In genomic region chr19:49331616-49332055, GRCh38 we compare ENCODE assay signal across 10 cellular contexts. TPM values are rescaled to one million over a fixed set of nuclear protein-coding genes. Genes with fewer than 3 reads are reported as not detected.
DNase-seq lines count a peak whose midpoint lies in the region; ATAC-seq, FAIRE-seq and TF ChIP-seq lines count a peak whose summit lies in the region.
"Had no signal": no experiment of that assay in that cellular context is flagged by ENCODE, and none has a peak within 500 bp of the region (broad histone marks: within the 10 kb centered on the region; RNA-seq: fewer than 3 reads in every experiment).

No MANE protein-coding gene starts in this region.

- H3K27me3 ChIP-seq in PC-3 (ENCODE audit: low read length), result no peaks in the 10 kb centered on the region
- H3K27me3 ChIP-seq: breast epithelium, suprapubic skin had no signal

- no peak overlapping the region for H3K4me3 ChIP-seq in PC-3 (ENCODE audit: low read length)
- H3K4me3 ChIP-seq: breast epithelium, suprapubic skin had no signal

- H3K27ac ChIP-seq in PC-3 (ENCODE audit: low read length), result no peak overlapping the region
- H3K27ac ChIP-seq: breast epithelium, suprapubic skin had no signal

- intact Hi-C loops in PC-3 (cut with micrococcal nuclease), result no loop called here

- CTCF ChIA-PET in PC-3 (lab: Charles Lee), result no interaction called here

- no peak for FAIRE-seq in frontal cortex (lab: Jason Lieb, UNC)

- no peak overlapping the region for H2AFZ ChIP-seq in PC-3 (ENCODE audit: low read length)

- no peaks in the 10 kb centered on the region for H3K27me3 Mint-ChIP-seq in activated T-cell treated with anti-CD3 and anti-CD28 coated beads, Interleukin-2, amount 50 U/mL, for 72 hours (ENCODE audit: low read depth)

- H3K4me3 Mint-ChIP-seq in activated T-cell treated with anti-CD3 and anti-CD28 coated beads, Interleukin-2, amount 50 U/mL, for 72 hours, result peak overlapping the region; percentile 71 to 89

- H3K4me1 Mint-ChIP-seq in activated T-cell treated with anti-CD3 and anti-CD28 coated beads, Interleukin-2, amount 50 U/mL, for 72 hours (ENCODE audit: low read depth), result peaks cover 86% of the 10 kb centered on the region

- H3K4me1 ChIP-seq in PC-3 (ENCODE audit: insufficient read depth, low read length), result no peaks in the 10 kb centered on the region
- H3K4me1 ChIP-seq: breast epithelium, suprapubic skin had no signal

- no peak overlapping the region for H3K4me2 ChIP-seq in PC-3 (ENCODE audit: low read length)

- no peak for TF ChIP-seq CTCF in PC-3 (conservative IDR thresholded peaks at IDR 0.05; ENCODE audit: low read depth, low read length)

- no peaks in the 10 kb centered on the region for H3F3A ChIP-seq in PC-3 (ENCODE audit: low read length, unreplicated experiment)

- no peaks in the 10 kb centered on the region for H3K79me2 ChIP-seq in PC-3 (ENCODE audit: low read length)

- peaks cover 7 to 9% of the 10 kb centered on the region in 2 donors for H3K36me3 Mint-ChIP-seq in activated T-cell treated with anti-CD3 and anti-CD28 coated beads, Interleukin-2, amount 50 U/mL, for 72 hours (ENCODE audit: insufficient read depth in 2 of 2)

- peak overlapping the region; percentile 43 for H3K27ac Mint-ChIP-seq in activated T-cell treated with anti-CD3 and anti-CD28 coated beads, Interleukin-2, amount 50 U/mL, for 72 hours

- DNase-seq in NCI-H1436 (lab: John Stamatoyannopoulos, UW), result peak; percentile 22
- DNase-seq in NCI-H1436 treated with DMSO at 0.1 percent for 48 hours (lab: John Stamatoyannopoulos, UW), result no peak
- peak; percentile 55 for DNase-seq in PC-3
- peak; percentile 71 to 75 for DNase-seq in activated T-cell treated with anti-CD3 and anti-CD28 coated beads, Interleukin-2, amount 50 U/mL, for 72 hours
- DNase-seq in frontal cortex (ENCODE audit: low spot score in 2 of 2), result peak; percentile 35 to 44
- DNase-seq in stimulated activated CD4-positive, alpha-beta T cell treated with anti-CD3 and anti-CD28 coated beads, Interleukin-12 subunit alpha, Interleukin-12 subunit beta, amount 100 ng/mL, for 24 hours (ENCODE audit: low read depth in 2 of 2), result peak; percentile 22 to 39
- no peak for DNase-seq in NK-92 (lab: John Stamatoyannopoulos, UW; ENCODE audit: unreplicated experiment)

- ATAC-seq in HG03108 (IDR thresholded peaks at IDR 0.05; ENCODE audit: unreplicated experiment) (peak; percentile 35), PC-3 (peak; percentile 69; the same call in 1 of the 2 replicates)
- ATAC-seq in activated T-cell treated with anti-CD3 and anti-CD28 coated beads, Interleukin-2, amount 50 U/mL, for 72 hours (replicated peaks in 1 of 2), result peak; percentile 81 to 86

- no peaks in the 10 kb centered on the region for H3K9me2 ChIP-seq in PC-3 (replicated peaks; ENCODE audit: low read length)

- H3K9me3 ChIP-seq in PC-3 (ENCODE audit: low read length), result no peaks in the 10 kb centered on the region
- H3K9me3 ChIP-seq: breast epithelium, suprapubic skin had no signal

- no peaks in the 10 kb centered on the region for H3K36me3 ChIP-seq in PC-3 (ENCODE audit: low read depth, low read length)
- H3K36me3 ChIP-seq: breast epithelium, suprapubic skin had no signal

- no peaks in the 10 kb centered on the region for H4K20me1 ChIP-seq in PC-3 (ENCODE audit: low read length)

- no TSS peak for BruUV-seq in PC-3 (replicated peaks; lab: Mats Ljungman, UMichigan)

- POLR2A ChIA-PET in PC-3 (lab: Charles Lee; ENCODE audit: unreplicated experiment), result interaction anchor here (0.5 to 0.7 kb wide), 3 partner anchors 8 to 150 kb away, joined by 3 to 11 read pairs (median 9); no protein-coding TSS in a partner anchor

- H3K9me3 Mint-ChIP-seq in activated T-cell treated with anti-CD3 and anti-CD28 coated beads, Interleukin-2, amount 50 U/mL, for 72 hours, result no peaks in the 10 kb centered on the region

- no peak overlapping the region for H3K9ac ChIP-seq in PC-3 (ENCODE audit: low read length)

RNA-seq across cellular contexts. Expression of gene CD37, which starts 3.6 kb away (rescaled TPM):
- not detected in 2 replicates for total RNA-seq in PC-3 (2014; rRNA removed)
- 100 to 1,000 TPM; 248 to 262 TPM for total RNA-seq in activated T-cell treated with anti-CD3 and anti-CD28 coated beads, Interleukin-2, amount 50 U/mL, for 72 hours
- total RNA-seq in frontal cortex, result 0.82 TPM

RNA-seq across cellular contexts. Expression of gene SLC6A16, which starts 6.6 kb away (rescaled TPM):
- total RNA-seq in PC-3 (2014; rRNA removed) (not detected in 2 replicates), frontal cortex (not detected)
- 1 to 10 TPM; 2.0 to 3.0 TPM for total RNA-seq in activated T-cell treated with anti-CD3 and anti-CD28 coated beads, Interleukin-2, amount 50 U/mL, for 72 hours

RNA-seq across cellular contexts. Expression of gene TEAD2, which starts 30.6 kb away (rescaled TPM):
- total RNA-seq in PC-3 (2014; rRNA removed), result 56.2 and 72.2 TPM in 2 replicates
- total RNA-seq in activated T-cell treated with anti-CD3 and anti-CD28 coated beads, Interleukin-2, amount 50 U/mL, for 72 hours, result not detected
- total RNA-seq in frontal cortex, result 5.3 TPM

RNA-seq across cellular contexts. Expression of gene DKKL1, which starts 32.0 kb away (rescaled TPM):
- total RNA-seq in PC-3 (2014; rRNA removed), result 2.4 and 4.2 TPM in 2 replicates
- not detected for total RNA-seq in activated T-cell treated with anti-CD3 and anti-CD28 coated beads, Interleukin-2, amount 50 U/mL, for 72 hours
- total RNA-seq in frontal cortex, result 1.2 TPM
- total RNA-seq: suprapubic skin had no signal

RNA-seq across cellular contexts. Expression of gene KASH5, which starts 56.4 kb away (rescaled TPM):
- total RNA-seq in PC-3 (2014; rRNA removed), result not detected in 2 replicates
- total RNA-seq in activated T-cell treated with anti-CD3 and anti-CD28 coated beads, Interleukin-2, amount 50 U/mL, for 72 hours, result 1 to 10 TPM; 1.6 to 3.0 TPM
- not detected for total RNA-seq in frontal cortex
- total RNA-seq: suprapubic skin had no signal

Comparison
In these comparisons a context has a peak if more than half of its experiments do, and no peak if none do; other contexts are left out.
1. DNase-seq: peak in NCI-H1436 (single experiment), PC-3 (single experiment), activated T-cell treated with anti-CD3 and anti-CD28 coated beads, Interleukin-2, amount 50 U/mL, for 72 hours (2 of 2), frontal cortex (2 of 2) and stimulated activated CD4-positive, alpha-beta T cell treated with anti-CD3 and anti-CD28 coated beads, Interleukin-12 subunit alpha, Interleukin-12 subunit beta, amount 100 ng/mL, for 24 hours (2 of 2); none in NCI-H1436 treated with DMSO at 0.1 percent for 48 hours (single experiment) and NK-92 (single experiment).
2. RNA of gene CD37, which starts 3.6 kb away (total RNA-seq): 248 to 262 TPM in activated T-cell treated with anti-CD3 and anti-CD28 coated beads, Interleukin-2, amount 50 U/mL, for 72 hours; 0.82 TPM in frontal cortex (single experiment) and not detected in PC-3; every median in the first group is over 100 times any median in the second.
3. Peak in every context shown above with its lines, with median percentiles within 50 percentile points of each other: ATAC-seq.